15 cellular contexts compared by ENCODE assay signal in genomic region chr22:21590809-21591641, GRCh38. TPM values are rescaled to one million over a fixed set of nuclear protein-coding genes. Genes with fewer than 3 reads are reported as not detected.
DNase-seq lines count a peak whose midpoint lies in the region; ATAC-seq, FAIRE-seq and TF ChIP-seq lines count a peak whose summit lies in the region.
"Had no signal": no experiment of that assay in that cellular context is flagged by ENCODE, and none has a peak within 500 bp of the region (broad histone marks: within the 10 kb centered on the region; RNA-seq: fewer than 3 reads in every experiment).

No MANE protein-coding gene starts in this region.

- H3K36me3 Mint-ChIP-seq in CD14-positive monocyte: peaks cover 38 to 65% of the 10 kb centered on the region in 2 donors
- peaks cover 19% of the 10 kb centered on the region for H3K36me3 Mint-ChIP-seq in activated naive CD8-positive, alpha-beta T cell
- no peaks in the 10 kb centered on the region for H3K36me3 Mint-ChIP-seq in natural killer cell
- H3K36me3 Mint-ChIP-seq in activated T-cell treated with anti-CD3 and anti-CD28 coated beads, Interleukin-2, amount 50 U/mL, for 72 hours (ENCODE audit: insufficient read depth in 2 of 2): peaks cover 11 to 28% of the 10 kb centered on the region in 2 donors

- FAIRE-seq in GM12891 (lab: Jason Lieb, UNC): peak; percentile 9
- FAIRE-seq: colon had no signal

- H3K4me3 Mint-ChIP-seq in CD14-positive monocyte (no peak overlapping the region), natural killer cell (no peak overlapping the region)
- H3K4me3 Mint-ChIP-seq in activated naive CD8-positive, alpha-beta T cell: no peak overlapping the region
- no peak overlapping the region for H3K4me3 Mint-ChIP-seq in activated T-cell treated with anti-CD3 and anti-CD28 coated beads, Interleukin-2, amount 50 U/mL, for 72 hours

- H3K9me3 ChIP-seq in gastrocnemius medialis: no peaks in the 10 kb centered on the region

- in situ Hi-C loops in GM13976 (cut with MboI; ENCODE audit: low sequenced_read_pairs, unreplicated experiment) (no loop called here), gastrocnemius medialis (cut with MboI; ENCODE audit: low sequenced_read_pairs in 4 of 4) (no loop called here)

- DNase-seq in CD14-positive monocyte (ENCODE audit: low spot score) (no peak), GM12891 (ENCODE audit: insufficient read length, low spot score) (no peak), natural killer cell (no peak), GM13976 (ENCODE audit: low spot score) (no peak), gastrocnemius medialis (no peak), KG1 (lab: John Stamatoyannopoulos, UW) (no peak)
- DNase-seq in activated T-cell treated with anti-CD3 and anti-CD28 coated beads, Interleukin-2, amount 50 U/mL, for 72 hours: no peak
- DNase-seq: activated CD4-positive, CD25-positive, alpha-beta regulatory T cell treated with anti-CD3 and anti-CD28 coated beads, Interleukin-2, amount 50 U/mL, for 72 hours; activated effector memory CD4-positive, alpha-beta T cell treated with anti-CD3 and anti-CD28 coated beads, Interleukin-2, amount 50 U/mL, for 16 hours; CD8-positive, alpha-beta memory T cell; NCI-H1092 treated with DMSO at 0.1 percent for 48 hours had no signal

- H3K27me3 Mint-ChIP-seq in CD14-positive monocyte (ENCODE audit: low read depth in 3 of 3) (peaks cover 0 to 3% (median 0%) of the 10 kb centered on the region in 3 donors), natural killer cell (ENCODE audit: low read depth in 2 of 2) (no peaks in the 10 kb centered on the region)
- no peaks in the 10 kb centered on the region for H3K27me3 Mint-ChIP-seq in activated naive CD8-positive, alpha-beta T cell
- H3K27me3 Mint-ChIP-seq in activated T-cell treated with anti-CD3 and anti-CD28 coated beads, Interleukin-2, amount 50 U/mL, for 72 hours (ENCODE audit: low read depth): no peaks in the 10 kb centered on the region
- H3K27me3 Mint-ChIP-seq: CD8-positive, alpha-beta memory T cell had no signal

- H3K27ac Mint-ChIP-seq in CD14-positive monocyte: peak overlapping the region in 5 of 7 donors; percentile 10 to 87 (median 76)
- H3K27ac Mint-ChIP-seq in activated naive CD8-positive, alpha-beta T cell: peak overlapping the region; percentile 76
- peak overlapping the region; percentile 60 to 80 for H3K27ac Mint-ChIP-seq in natural killer cell
- no peak overlapping the region for H3K27ac Mint-ChIP-seq in activated T-cell treated with anti-CD3 and anti-CD28 coated beads, Interleukin-2, amount 50 U/mL, for 72 hours

- H3K36me3 ChIP-seq in gastrocnemius medialis: peaks cover 0 to 29% of the 10 kb centered on the region in 2 donors

- no peak overlapping the region for H3K4me3 ChIP-seq in gastrocnemius medialis

- peaks cover 43 to 59% of the 10 kb centered on the region in 2 donors for H3K4me1 ChIP-seq in gastrocnemius medialis

- H3K4me1 Mint-ChIP-seq in CD14-positive monocyte: peaks cover 50% of the 10 kb centered on the region
- peaks cover 61% of the 10 kb centered on the region for H3K4me1 Mint-ChIP-seq in activated naive CD8-positive, alpha-beta T cell (ENCODE audit: low read depth)
- H3K4me1 Mint-ChIP-seq in natural killer cell: peaks cover 68 to 70% of the 10 kb centered on the region in 2 donors
- peaks cover 62% of the 10 kb centered on the region for H3K4me1 Mint-ChIP-seq in activated T-cell treated with anti-CD3 and anti-CD28 coated beads, Interleukin-2, amount 50 U/mL, for 72 hours (ENCODE audit: low read depth)

- intact Hi-C loops in CD14-positive monocyte (cut with micrococcal nuclease) (no loop called here), natural killer cell (cut with micrococcal nuclease) (no loop called here), gastrocnemius medialis (cut with DNase I; ENCODE audit: low total_unique reads) (no loop called here)

- H3K27me3 ChIP-seq in gastrocnemius medialis: no peaks in the 10 kb centered on the region

- no peak for ATAC-seq in natural killer cell
- ATAC-seq in gastrocnemius medialis: no peak
- no peak for ATAC-seq in activated T-cell treated with anti-CD3 and anti-CD28 coated beads, Interleukin-2, amount 50 U/mL, for 72 hours (replicated peaks in 1 of 2)
- ATAC-seq: sciatic nerve had no signal

- no peaks in the 10 kb centered on the region for H3K9me3 Mint-ChIP-seq in CD14-positive monocyte
- H3K9me3 Mint-ChIP-seq in activated naive CD8-positive, alpha-beta T cell (ENCODE audit: low read depth): no peaks in the 10 kb centered on the region
- H3K9me3 Mint-ChIP-seq in natural killer cell: no peaks in the 10 kb centered on the region
- no peaks in the 10 kb centered on the region for H3K9me3 Mint-ChIP-seq in activated T-cell treated with anti-CD3 and anti-CD28 coated beads, Interleukin-2, amount 50 U/mL, for 72 hours
- H3K9me3 Mint-ChIP-seq: CD8-positive, alpha-beta memory T cell had no signal

- no peak overlapping the region for H3K27ac ChIP-seq in gastrocnemius medialis

- TF ChIP-seq CTCF in CD14-positive monocyte (IDR thresholded peaks at IDR 0.05) (no peak), natural killer cell (IDR thresholded peaks at IDR 0.05) (no peak), GM13976 (IDR thresholded peaks at IDR 0.05; ENCODE audit: borderline replicate concordance, control extremely low read depth, extremely low read depth, insufficient read depth, missing control alignments) (no peak), gastrocnemius medialis (IDR thresholded peaks at IDR 0.05 in 4 of 5, conservative IDR thresholded peaks at IDR 0.05 in 1 of 5) (no peak)

- no peak for TF ChIP-seq POLR2A in GM12891 (IDR thresholded peaks at IDR 0.05; ENCODE audit: low read depth, low read length)
- no peak for TF ChIP-seq POLR2A in gastrocnemius medialis (IDR thresholded peaks at IDR 0.05)

TF ChIP-seq in GM12891, 5 proteins besides CTCF, POLR2A, EP300 and RAD21:
- peak; percentile 49; the same call in 1 of the 2 replicates for TF ChIP-seq SPI1 (IDR thresholded peaks at IDR 0.05; ENCODE audit: low read depth, low read length)
- TF ChIP-seq POLR2AphosphoS5 (IDR thresholded peaks at IDR 0.05; ENCODE audit: low read depth, low read length): no peak

RNA-seq across cellular contexts. Expression of gene UBE2L3, which starts 23.5 kb away (rescaled TPM):
- 10 to 100 TPM; 69.6 to 88.9 TPM for polyA plus RNA-seq in CD14-positive monocyte
- 55.3 TPM for polyA plus RNA-seq in GM12891 (2012; ENCODE audit: low read depth, missing spikeins)
- total RNA-seq in natural killer cell (10 to 100 TPM; 30.7 to 39.8 (median 39.7) TPM), gastrocnemius medialis (10 to 100 TPM; 61.5 to 88.7 (median 70.5) TPM)
- total RNA-seq in activated T-cell treated with anti-CD3 and anti-CD28 coated beads, Interleukin-2, amount 50 U/mL, for 72 hours: 10 to 100 TPM; 42.7 to 43.5 TPM

RNA-seq across cellular contexts. Expression of gene YDJC, which starts 38.8 kb away (rescaled TPM):
- 10 to 100 TPM; 26.5 to 32.9 TPM for polyA plus RNA-seq in CD14-positive monocyte
- polyA plus RNA-seq in GM12891 (2012; ENCODE audit: low read depth, missing spikeins): 24.5 TPM
- total RNA-seq in natural killer cell (10 to 100 TPM; 20.5 to 24.4 (median 21.6) TPM), gastrocnemius medialis (10 to 100 TPM in 1 of 4 donors, 1 to 10 TPM in 3; 5.2 to 10.8 (median 6.3) TPM)
- 10 to 100 TPM; 39.7 to 48.8 TPM for total RNA-seq in activated T-cell treated with anti-CD3 and anti-CD28 coated beads, Interleukin-2, amount 50 U/mL, for 72 hours

RNA-seq across cellular contexts. Expression of gene RIMBP3C, which starts 39.8 kb away (rescaled TPM):
- under 1 TPM; 0.08 to 0.11 TPM for polyA plus RNA-seq in CD14-positive monocyte
- not detected for polyA plus RNA-seq in GM12891 (2012; ENCODE audit: low read depth, missing spikeins)
- 1 to 10 TPM in 1 of 3 donors, under 1 TPM in 2; 0.35 to 1.0 (median 0.38) TPM for total RNA-seq in natural killer cell
- total RNA-seq in gastrocnemius medialis: under 1 TPM in 1 of 4 donors, not detected in 3; 0.04 TPM
- total RNA-seq in activated T-cell treated with anti-CD3 and anti-CD28 coated beads, Interleukin-2, amount 50 U/mL, for 72 hours: under 1 TPM in 1 of 2 donors, not detected in 1; 0.19 TPM

RNA-seq across cellular contexts. Expression of gene CCDC116, which starts 41.5 kb away (rescaled TPM):
- not detected for polyA plus RNA-seq in CD14-positive monocyte
- polyA plus RNA-seq in GM12891 (2012; ENCODE audit: low read depth, missing spikeins): 0.05 TPM
- total RNA-seq in natural killer cell: under 1 TPM in 1 of 3 donors, not detected in 2; 0.43 TPM
- under 1 TPM in 2 of 4 donors, not detected in 2; 0.20 to 0.22 TPM for total RNA-seq in gastrocnemius medialis
- total RNA-seq in activated T-cell treated with anti-CD3 and anti-CD28 coated beads, Interleukin-2, amount 50 U/mL, for 72 hours: under 1 TPM; 0.22 to 0.51 TPM
- total RNA-seq: mononuclear cell had no signal
- polyA plus RNA-seq: CD8-positive, alpha-beta memory T cell had no signal

RNA-seq across cellular contexts. Expression of gene SDF2L1, which starts 51.1 kb away (rescaled TPM):
- 10 to 100 TPM; 44.7 to 46.2 TPM for polyA plus RNA-seq in CD14-positive monocyte
- polyA plus RNA-seq in GM12891 (2012; ENCODE audit: low read depth, missing spikeins): 40.5 TPM
- 10 to 100 TPM; 38.3 to 55.8 (median 40.3) TPM for total RNA-seq in natural killer cell
- total RNA-seq in gastrocnemius medialis: 10 to 100 TPM in 3 of 4 donors, 1 to 10 TPM in 1; 8.5 to 33.2 (median 23.3) TPM
- total RNA-seq in activated T-cell treated with anti-CD3 and anti-CD28 coated beads, Interleukin-2, amount 50 U/mL, for 72 hours: 10 to 100 TPM; 22.8 to 29.9 TPM
